Comparison of ENCODE assay signal across 1 cellular context in genomic region chr6:36493859-36494258, GRCh38.
TF ChIP-seq lines count a peak whose summit lies in the region.

No MANE protein-coding gene starts in this region.

TF ChIP-seq in HepG2, 621 proteins besides CTCF, POLR2A, EP300 and RAD21 (continued from another document):
- TF ChIP-seq HIC2 (CRISPR knock-in tag; IDR thresholded peaks at IDR 0.05; ENCODE audit: low read depth), result no peak
- peak in 1 of 2 experiments; percentile 13; a peak in 1 of 4 replicates for TF ChIP-seq REST (IDR thresholded peaks at IDR 0.05; ENCODE audit: borderline replicate concordance in 1 of 2, low read depth in 1 of 2, low read length in 2 of 2)
- TF ChIP-seq ZNF646 (CRISPR knock-in tag; IDR thresholded peaks at IDR 0.05), result peak; percentile 93
- TF ChIP-seq SMAD9 (CRISPR knock-in tag; IDR thresholded peaks at IDR 0.05), result no peak
- peak; percentile 29; the same call in 1 of the 2 replicates for TF ChIP-seq FOXJ3 (CRISPR knock-in tag; IDR thresholded peaks at IDR 0.05; ENCODE audit: borderline replicate concordance)
- no peak for TF ChIP-seq CHCHD3 (CRISPR knock-in tag; IDR thresholded peaks at IDR 0.05)
- no peak for TF ChIP-seq HDAC6 (IDR thresholded peaks at IDR 0.05; ENCODE audit: low read depth, low read length)
- TF ChIP-seq ETV5 (CRISPR knock-in tag; IDR thresholded peaks at IDR 0.05; ENCODE audit: borderline replicate concordance), result 0 out of 2 replicates have a peak, but pooled peaks have one; percentile 9
- 0 out of 2 replicates have a peak, but pooled peaks have one; percentile 47 for TF ChIP-seq ZNF710 (CRISPR knock-in tag; IDR thresholded peaks at IDR 0.05; ENCODE audit: borderline replicate concordance)
- TF ChIP-seq PLRG1 (conservative IDR thresholded peaks at IDR 0.05), result no peak
